Comparison of ENCODE assay signal across 1 cellular context in genomic region chr5:116528519-116529234, GRCh38.
A peak's percentile ranks its signal among the peaks of the same experiment; 100 is the strongest.
TF ChIP-seq lines count a peak whose summit lies in the region.

No MANE protein-coding gene starts in this region.

TF ChIP-seq in HepG2, 621 proteins besides CTCF, POLR2A, EP300 and RAD21 (continued from another document):
- TF ChIP-seq ZBTB33 (CRISPR knock-in tag; IDR thresholded peaks at IDR 0.05), result peak; percentile 53; the same call in 1 of the 2 replicates
